14 cellular contexts compared by ENCODE assay signal in genomic region chr9:111601237-111602018, GRCh38. TPM values are rescaled to one million over a fixed set of nuclear protein-coding genes. Genes with fewer than 3 reads are reported as not detected.
DNase-seq lines count a peak whose midpoint lies in the region; ATAC-seq, FAIRE-seq and TF ChIP-seq lines count a peak whose summit lies in the region.
"Had no signal": no experiment of that assay in that cellular context is flagged by ENCODE, and none has a peak within 500 bp of the region (broad histone marks: within the 10 kb centered on the region; RNA-seq: fewer than 3 reads in every experiment).

No MANE protein-coding gene starts in this region.

- H3K4me3 Mint-ChIP-seq in activated CD4-positive, alpha-beta T cell treated with anti-CD3 and anti-CD28 coated beads for 36 hours: no peak overlapping the region

- 57 to 64% (median 58%) methylated on average over 10 of the region's 10 CpGs for WGBS in adrenal gland, 4 donors

- no peak overlapping the region for H3K9ac ChIP-seq in keratinocyte (ENCODE audit: control insufficient read depth, extremely low read depth, insufficient read depth, low read length)

- peak overlapping the region; percentile 10 for H3K27ac Mint-ChIP-seq in activated CD4-positive, alpha-beta T cell treated with anti-CD3 and anti-CD28 coated beads for 36 hours

- no peak for ATAC-seq in activated CD4-positive, alpha-beta T cell treated with anti-CD3 and anti-CD28 coated beads for 36 hours
- ATAC-seq: mucosa of descending colon had no signal

- no peaks in the 10 kb centered on the region for H3K9me3 Mint-ChIP-seq in activated CD4-positive, alpha-beta T cell treated with anti-CD3 and anti-CD28 coated beads for 36 hours (ENCODE audit: low read depth)

- H4K20me1 ChIP-seq in keratinocyte (ENCODE audit: control insufficient read depth, extremely low read depth, insufficient read depth, low read length): no peaks in the 10 kb centered on the region

- FAIRE-seq in keratinocyte (lab: Jason Lieb, UNC): peak; percentile 79

- intact Hi-C loops in activated CD4-positive, alpha-beta T cell treated with anti-CD3 and anti-CD28 coated beads for 36 hours (cut with DNase I, micrococcal nuclease): no loop called here
- intact Hi-C loops in adrenal gland (cut with DNase I): loop anchor here in 1 of 2 donors (5.0 kb wide), 1 partner anchor 91 kb away; no protein-coding TSS in a partner anchor

- no peaks in the 10 kb centered on the region for H3K9me1 ChIP-seq in keratinocyte (ENCODE audit: control insufficient read depth, extremely low read depth, insufficient read depth, low read length)

- H3K4me1 ChIP-seq in adrenal gland (replicated peaks in 1 of 2) (peaks cover 0 to 19% of the 10 kb centered on the region in 2 donors), keratinocyte (ENCODE audit: control insufficient read depth, extremely low read depth, insufficient read depth, low read length) (peaks cover 19% of the 10 kb centered on the region)

- CTCF ChIA-PET in activated CD4-positive, alpha-beta T cell treated with anti-CD3 and anti-CD28 coated beads for 36 hours (lab: Charles Lee): interaction anchor here (0.6 kb wide), 1 partner anchor 627 kb away, joined by 3 read pairs; no protein-coding TSS in a partner anchor

- H3K36me3 ChIP-seq in adrenal gland (replicated peaks in 1 of 2) (peaks cover 0 to 8% of the 10 kb centered on the region in 2 donors), keratinocyte (ENCODE audit: control insufficient read depth in 2 of 2, extremely low read depth in 1 of 2, insufficient read depth in 2 of 2, low read length in 2 of 2) (peaks cover 3 to 9% of the 10 kb centered on the region in 2 experiments)

- H3K27me3 ChIP-seq in adrenal gland (no peaks in the 10 kb centered on the region), keratinocyte (ENCODE audit: control insufficient read depth, extremely low read depth, insufficient read depth, low read length) (no peaks in the 10 kb centered on the region)

- POLR2A ChIA-PET in activated CD4-positive, alpha-beta T cell treated with anti-CD3 and anti-CD28 coated beads for 36 hours (lab: Charles Lee): no interaction called here

- H3K36me3 Mint-ChIP-seq in activated CD4-positive, alpha-beta T cell treated with anti-CD3 and anti-CD28 coated beads for 36 hours (ENCODE audit: low read depth): no peaks in the 10 kb centered on the region

- dilution Hi-C loops in keratinocyte (cut with MboI; ENCODE audit: extremely low pct_ligation_motif_present, low sequenced_read_pairs): no loop called here

- TF ChIP-seq POLR2A in adrenal gland (IDR thresholded peaks at IDR 0.05): no peak

- peaks cover 11% of the 10 kb centered on the region for H3K79me2 ChIP-seq in keratinocyte (ENCODE audit: control insufficient read depth, insufficient read depth, low read length)

- H3K4me2 ChIP-seq in keratinocyte (ENCODE audit: control insufficient read depth, extremely low read depth, insufficient read depth, low read depth, low read length): peak overlapping the region; percentile 27

- TF ChIP-seq CTCF in adrenal gland (IDR thresholded peaks at IDR 0.05): no peak
- TF ChIP-seq CTCF in keratinocyte (optimal IDR thresholded peaks at IDR 0.05 in 1 of 3, IDR thresholded peaks at IDR 0.05 in 1 of 3, conservative IDR thresholded peaks at IDR 0.05 in 1 of 3; ENCODE audit: extremely low read depth in 1 of 3, insufficient read depth in 2 of 3, low read length in 3 of 3): no peak

- peak overlapping the region; percentile 62 for H2AFZ ChIP-seq in keratinocyte (ENCODE audit: control insufficient read depth, low read length)

- H3K4me3 ChIP-seq in adrenal gland (no peak overlapping the region), keratinocyte (ENCODE audit: control insufficient read depth in 2 of 3, extremely low read depth in 1 of 3, insufficient read depth in 2 of 3, low read depth in 1 of 3, low read length in 3 of 3) (no peak overlapping the region)
- H3K4me3 ChIP-seq: mucosa of descending colon had no signal

- H3K4me1 Mint-ChIP-seq in activated CD4-positive, alpha-beta T cell treated with anti-CD3 and anti-CD28 coated beads for 36 hours: peaks cover 21% of the 10 kb centered on the region

- H3K9me3 ChIP-seq in adrenal gland (replicated peaks in 1 of 3) (no peaks in the 10 kb centered on the region), keratinocyte (ENCODE audit: control insufficient read depth, low read depth, low read length) (no peaks in the 10 kb centered on the region)
- H3K9me3 ChIP-seq: mucosa of descending colon had no signal

- H3K27me3 Mint-ChIP-seq in activated CD4-positive, alpha-beta T cell treated with anti-CD3 and anti-CD28 coated beads for 36 hours: peaks cover 23% of the 10 kb centered on the region

- H3K27ac ChIP-seq in adrenal gland (peak overlapping the region; percentile 23 to 80 (median 40)), keratinocyte (ENCODE audit: control insufficient read depth, insufficient read depth, low read length) (peak overlapping the region; percentile 52)

- DNase-seq in activated CD4-positive, alpha-beta T cell treated with anti-CD3 and anti-CD28 coated beads for 36 hours: peak; percentile 11
- DNase-seq in activated CD4-positive, alpha-beta T cell treated with anti-CD3 and anti-CD28 coated beads for 48 hours: no peak
- DNase-seq in adrenal gland (peak in 6 of 7 donors; percentile 47 to 78 (median 71)), keratinocyte (ENCODE audit: low read depth, low spot score) (no peak), anterior cingulate cortex (lab: John Stamatoyannopoulos, UW) (no peak), inferior parietal cortex (ENCODE audit: extremely low spot score) (no peak), COR-L47 (lab: John Stamatoyannopoulos, UW) (no peak), SW 1271 (lab: John Stamatoyannopoulos, UW) (no peak)
- DNase-seq: activated CD4-positive, CD25-positive, alpha-beta regulatory T cell treated with anti-CD3 and anti-CD28 coated beads, Interleukin-2, amount 50 U/mL, for 72 hours; cortex of kidney; GF-D8; Karpas-422; mucosa of descending colon; Right ventricle myocardium superior had no signal

RNA-seq across cellular contexts. Expression of gene PTGR1, which starts 2.0 kb away (rescaled TPM):
- 1 to 10 TPM; 3.9 to 4.7 TPM for total RNA-seq in activated CD4-positive, alpha-beta T cell treated with anti-CD3 and anti-CD28 coated beads for 36 hours
- 100 to 1,000 TPM in 7 of 8 donors, 10 to 100 TPM in 1; 73.0 to 170 (median 132) TPM for total RNA-seq in adrenal gland
- 100 to 1,000 TPM in 1 of 3 donors, 10 to 100 TPM in 2; 30.7 to 121 (median 42.7) TPM for polyA plus RNA-seq in adrenal gland
- polyA plus RNA-seq in keratinocyte: 45.1 to 66.0 TPM (median 65.6 TPM) in 3 replicates
- polyA plus RNA-seq in keratinocyte (2011; ENCODE audit: low read depth): 39.4 TPM
- 57.8 and 68.0 TPM in 2 replicates for polyA plus RNA-seq in keratinocyte (2011; cell fraction: cytosol; rRNA removed)
- polyA plus RNA-seq in keratinocyte (2011; cell fraction: nucleus; rRNA removed): 40.7 and 57.4 TPM in 2 replicates
- polyA plus RNA-seq in keratinocyte (2012; ENCODE audit: low replicate concordance): 52.1 and 69.1 TPM in 2 replicates
- 5.6 to 33.0 TPM (median 18.8 TPM) in 3 replicates for polyA minus RNA-seq in keratinocyte
- polyA minus RNA-seq in keratinocyte (2011; cell fraction: cytosol; rRNA and poly(A)+ RNA removed): 25.5 TPM
- polyA minus RNA-seq in keratinocyte (2011; cell fraction: nucleus; rRNA and poly(A)+ RNA removed): 11.0 and 22.5 TPM in 2 replicates

RNA-seq across cellular contexts. Expression of gene DNAJC25, which starts 29.7 kb away (rescaled TPM):
- total RNA-seq in activated CD4-positive, alpha-beta T cell treated with anti-CD3 and anti-CD28 coated beads for 36 hours: 1 to 10 TPM; 6.3 to 7.5 TPM
- 10 to 100 TPM; 13.4 to 29.8 (median 17.2) TPM for total RNA-seq in adrenal gland
- polyA plus RNA-seq in adrenal gland: 10 to 100 TPM in 2 of 3 donors, 1 to 10 TPM in 1; 9.1 to 36.0 (median 10.9) TPM
- 4.0 to 7.3 TPM (median 4.7 TPM) in 3 replicates for polyA plus RNA-seq in keratinocyte
- polyA plus RNA-seq in keratinocyte (2011; ENCODE audit: low read depth): 16.9 TPM
- 3.3 and 5.1 TPM in 2 replicates for polyA plus RNA-seq in keratinocyte (2011; cell fraction: cytosol; rRNA removed)
- polyA plus RNA-seq in keratinocyte (2011; cell fraction: nucleus; rRNA removed): 5.0 and 7.3 TPM in 2 replicates
- 4.5 and 6.4 TPM in 2 replicates for polyA plus RNA-seq in keratinocyte (2012; ENCODE audit: low replicate concordance)
- polyA minus RNA-seq in keratinocyte: 0.75 to 1.8 TPM (median 1.7 TPM) in 3 replicates
- polyA minus RNA-seq in keratinocyte (2011; cell fraction: cytosol; rRNA and poly(A)+ RNA removed): 1.9 TPM
- polyA minus RNA-seq in keratinocyte (2011; cell fraction: nucleus; rRNA and poly(A)+ RNA removed): 1.3 and 1.7 TPM in 2 replicates

RNA-seq across cellular contexts. Expression of gene GNG10, which starts 60.0 kb away (rescaled TPM):
- 10 to 100 TPM; 14.5 to 15.4 TPM for total RNA-seq in activated CD4-positive, alpha-beta T cell treated with anti-CD3 and anti-CD28 coated beads for 36 hours
- 100 to 1,000 TPM in 1 of 8 donors, 10 to 100 TPM in 7; 29.3 to 127 (median 58.3) TPM for total RNA-seq in adrenal gland
- polyA plus RNA-seq in adrenal gland (10 to 100 TPM; 37.2 to 69.5 (median 53.4) TPM), keratinocyte (66.2 to 89.8 TPM (median 68.8 TPM) in 3 replicates)
- polyA plus RNA-seq in keratinocyte (2011; ENCODE audit: low read depth): 4.6 TPM
- 78.7 and 132 TPM in 2 replicates for polyA plus RNA-seq in keratinocyte (2011; cell fraction: cytosol; rRNA removed)
- 18.9 and 26.0 TPM in 2 replicates for polyA plus RNA-seq in keratinocyte (2011; cell fraction: nucleus; rRNA removed)
- 26.6 and 55.8 TPM in 2 replicates for polyA plus RNA-seq in keratinocyte (2012; ENCODE audit: low replicate concordance)
- 12.6 to 18.8 TPM (median 17.5 TPM) in 3 replicates for polyA minus RNA-seq in keratinocyte
- polyA minus RNA-seq in keratinocyte (2011; cell fraction: cytosol; rRNA and poly(A)+ RNA removed): 27.4 TPM
- 6.6 and 7.5 TPM in 2 replicates for polyA minus RNA-seq in keratinocyte (2011; cell fraction: nucleus; rRNA and poly(A)+ RNA removed)

Comparison
In these comparisons a context has a peak if more than half of its experiments do, and no peak if none do; other contexts are left out.
1. DNase-seq: peak in activated CD4-positive, alpha-beta T cell treated with anti-CD3 and anti-CD28 coated beads for 36 hours (single experiment) and adrenal gland (6 of 7); none in activated CD4-positive, alpha-beta T cell treated with anti-CD3 and anti-CD28 coated beads for 48 hours (single experiment), keratinocyte (single experiment), anterior cingulate cortex (0 of 58), inferior parietal cortex (single experiment), COR-L47 (single experiment) and SW 1271 (0 of 2).
2. RNA of gene PTGR1, which starts 2.0 kb away (total RNA-seq): 73.0 to 170 TPM in adrenal gland; 3.9 to 4.7 TPM in activated CD4-positive, alpha-beta T cell treated with anti-CD3 and anti-CD28 coated beads for 36 hours; every median in the first group is over 10 times any median in the second.